ENCODE assay signal across 24 cellular contexts in genomic region chr16:13950821-13951547, GRCh38. TPM values are rescaled to one million over a fixed set of nuclear protein-coding genes. Genes with fewer than 3 reads are reported as not detected.
DNase-seq lines count a peak whose midpoint lies in the region; FAIRE-seq and TF ChIP-seq lines count a peak whose summit lies in the region.
"Had no signal": no experiment of that assay in that cellular context is flagged by ENCODE, and none has a peak within 500 bp of the region (broad histone marks: within the 10 kb centered on the region; RNA-seq: fewer than 3 reads in every experiment).

No MANE protein-coding gene starts in this region.

- H3K27ac ChIP-seq in stomach, result no peak overlapping the region
- no peak overlapping the region for H3K27ac ChIP-seq in PC-9
- H3K27ac ChIP-seq: RWPE1 had no signal

- H3K9me3 Mint-ChIP-seq in mesothelial cell of epicardium, result peaks cover 4% of the 10 kb centered on the region

- no peaks in the 10 kb centered on the region for H3K9me2 ChIP-seq in PC-9 (ENCODE audit: insufficient read depth)
- H3K9me2 ChIP-seq: SK-N-SH had no signal

- peaks cover 3% of the 10 kb centered on the region for H3K27me3 Mint-ChIP-seq in mesothelial cell of epicardium (ENCODE audit: low read depth)
- H3K27me3 Mint-ChIP-seq: B cell had no signal

- 0 out of 2 replicates have a peak, but pooled peaks cover 4% of the 10 kb centered on the region for H3F3A ChIP-seq in PC-9 (ENCODE audit: insufficient read depth, low read depth)

- TF ChIP-seq CTCF in mesothelial cell of epicardium (IDR thresholded peaks at IDR 0.05; ENCODE audit: unreplicated experiment) (no peak), stomach (IDR thresholded peaks at IDR 0.05) (no peak), PC-9 (conservative IDR thresholded peaks at IDR 0.05) (no peak)

- no peak overlapping the region for H2AFZ ChIP-seq in PC-9

- H3K9me3 ChIP-seq in adipocyte (ENCODE audit: control insufficient read depth, low read length), result no peaks in the 10 kb centered on the region
- H3K9me3 ChIP-seq in stomach, result no peaks in the 10 kb centered on the region
- no peaks in the 10 kb centered on the region for H3K9me3 ChIP-seq in PC-9 (ENCODE audit: insufficient read depth, low read depth)
- H3K9me3 ChIP-seq: SK-N-SH had no signal

- DNase-seq in GM12891 (ENCODE audit: insufficient read length, low spot score) (no peak), adipocyte (ENCODE audit: low read depth) (no peak), mesothelial cell of epicardium (ENCODE audit: low spot score in 2 of 2, unreplicated experiment in 2 of 2) (no peak), stomach (no peak), NCI-H345 treated with DMSO at 0.1 percent for 48 hours (lab: John Stamatoyannopoulos, UW; ENCODE audit: unreplicated experiment) (no peak), COR-L47 (lab: John Stamatoyannopoulos, UW) (no peak), PC-9 (no peak)
- DNase-seq: DMS79, GOT3, HCEC 1CT, MV-4-11, NCI-H1105 treated with DMSO at 0.1 percent for 48 hours, NCI-H2081, NCI-H2171, NCI-H345, NCI-H526, PC-3, SHP77 treated with DMSO at 0.1 percent for 48 hours, SK-N-SH, T-helper 2 cell had no signal

- H3K4me3 ChIP-seq in adipocyte (ENCODE audit: low read length) (no peak overlapping the region), stomach (no peak overlapping the region), PC-9 (no peak overlapping the region)

- no peak overlapping the region for H3K4me3 Mint-ChIP-seq in mesothelial cell of epicardium
- H3K4me3 Mint-ChIP-seq: B cell, CD14-positive monocyte had no signal

- POLR2A ChIA-PET in PC-9 (lab: Charles Lee; ENCODE audit: unreplicated experiment), result interaction anchor here (0.6 kb wide), 1 partner anchor 626 kb away, joined by 9 read pairs; no protein-coding TSS in a partner anchor

- peaks cover 30% of the 10 kb centered on the region for H3K36me3 ChIP-seq in adipocyte (ENCODE audit: control insufficient read depth, insufficient read depth, low read length, severe bottlenecking)
- peaks cover 18 to 36% (median 34%) of the 10 kb centered on the region in 4 donors for H3K36me3 ChIP-seq in stomach
- H3K36me3 ChIP-seq in PC-9 (ENCODE audit: low read depth), result peaks cover 4% of the 10 kb centered on the region; the same call in 1 of the 2 replicates

- H3K9ac ChIP-seq in adipocyte (ENCODE audit: low read length), result peak overlapping the region; percentile 37
- H3K9ac ChIP-seq: SK-N-SH had no signal

- no peak for TF ChIP-seq POLR2A in GM12891 (IDR thresholded peaks at IDR 0.05; ENCODE audit: low read depth, low read length)
- TF ChIP-seq POLR2A in stomach (IDR thresholded peaks at IDR 0.05), result no peak

- FAIRE-seq in A204.1 (lab: Jason Lieb, UNC) (peak; percentile 21), GM12891 (lab: Jason Lieb, UNC) (no peak)

- H3K27me3 ChIP-seq in adipocyte (replicated peaks; ENCODE audit: control insufficient read depth, insufficient read depth, low read length), result no peaks in the 10 kb centered on the region
- no peaks in the 10 kb centered on the region for H3K27me3 ChIP-seq in stomach
- no peaks in the 10 kb centered on the region for H3K27me3 ChIP-seq in PC-9 (ENCODE audit: insufficient read depth, low read depth)

- H3K36me3 Mint-ChIP-seq in mesothelial cell of epicardium, result peaks cover 21% of the 10 kb centered on the region

- no peak overlapping the region for H3K4me2 ChIP-seq in PC-9
- H3K4me2 ChIP-seq: SK-N-SH had no signal

- CTCF ChIA-PET in PC-9 (lab: Charles Lee), result no interaction called here

- BruUV-seq in PC-9 (replicated peaks; lab: Mats Ljungman, UMichigan), result no TSS peak

- H3K4me1 ChIP-seq in adipocyte (ENCODE audit: control insufficient read depth, insufficient read depth, low read length) (peaks cover 19% of the 10 kb centered on the region), stomach (no peaks in the 10 kb centered on the region), PC-9 (replicated peaks; ENCODE audit: insufficient read depth) (peaks cover 18% of the 10 kb centered on the region)

- H4K20me1 ChIP-seq in PC-9 (ENCODE audit: insufficient read depth), result no peaks in the 10 kb centered on the region

- intact Hi-C loops in stomach (cut with DNase I; ENCODE audit: low total_unique reads), result no loop called here
- intact Hi-C loops in PC-9 (cut with micrococcal nuclease; ENCODE audit: unreplicated experiment), result no loop called here

- H3K79me2 ChIP-seq in PC-9 (ENCODE audit: low read depth), result no peaks in the 10 kb centered on the region

- H3K4me1 Mint-ChIP-seq in mesothelial cell of epicardium, result peaks cover 21% of the 10 kb centered on the region

- H3K27ac Mint-ChIP-seq in mesothelial cell of epicardium, result peak overlapping the region; percentile 12
- H3K27ac Mint-ChIP-seq: B cell, CD14-positive monocyte had no signal

- no peak for TF ChIP-seq EP300 in stomach (IDR thresholded peaks at IDR 0.05)

- WGBS in stomach, 5 donors, result 73 to 88% (median 82%) methylated on average over 5 of the region's 5 CpGs

TF ChIP-seq in GM12891, 5 proteins besides CTCF, POLR2A, EP300 and RAD21:
- no peak for TF ChIP-seq PAX5 (IDR thresholded peaks at IDR 0.05; ENCODE audit: insufficient read depth, low read length, severe bottlenecking)
- no peak for TF ChIP-seq POLR2AphosphoS5 (IDR thresholded peaks at IDR 0.05; ENCODE audit: low read depth, low read length)
- TF ChIP-seq SPI1 (IDR thresholded peaks at IDR 0.05; ENCODE audit: low read depth, low read length), result peak; percentile 70
- TF ChIP-seq TAF1 (IDR thresholded peaks at IDR 0.05; ENCODE audit: low read depth, low read length), result no peak
- TF ChIP-seq POU2F2 (IDR thresholded peaks at IDR 0.05; ENCODE audit: low read depth, low read length), result no peak

RNA-seq across cellular contexts. Expression of gene ERCC4, which starts 31.0 kb away (rescaled TPM):
- 2.5 TPM for polyA plus RNA-seq in GM12891 (2012; ENCODE audit: low read depth, missing spikeins)
- total RNA-seq in mesothelial cell of epicardium (12.1 to 16.4 TPM (median 16.1 TPM) in 3 replicates), stomach (10 to 100 TPM in 4 of 5 donors, 1 to 10 TPM in 1; 1.4 to 45.8 (median 23.2) TPM), PC-9 (2021) (13.5 and 17.4 TPM in 2 replicates)
- polyA plus RNA-seq in stomach, result 1 to 10 TPM; 1.2 to 1.8 (median 1.2) TPM
